1 cellular context compared by ENCODE assay signal in genomic region chr16:85832578-85833539, GRCh38.
A peak's percentile ranks its signal among the peaks of the same experiment; 100 is the strongest.
TF ChIP-seq lines count a peak whose summit lies in the region.

No MANE protein-coding gene starts in this region.

TF ChIP-seq in GM12878, 131 proteins besides CTCF, POLR2A, EP300 and RAD21 (continued from another document):
- no peak for TF ChIP-seq IRF3 (IDR thresholded peaks at IDR 0.05)
- TF ChIP-seq ATF3 (IDR thresholded peaks at IDR 0.05; ENCODE audit: borderline replicate concordance, extremely low read depth, low read depth, low read length): no peak
- TF ChIP-seq YY1 (IDR thresholded peaks at IDR 0.05; ENCODE audit: low read depth, low read length): peak; percentile 72
- TF ChIP-seq ZNF207 (IDR thresholded peaks at IDR 0.05; ENCODE audit: borderline replicate concordance): no peak
- no peak for TF ChIP-seq BMI1 (IDR thresholded peaks at IDR 0.05; ENCODE audit: borderline replicate concordance)
- no peak for TF ChIP-seq SKIL (IDR thresholded peaks at IDR 0.05; ENCODE audit: low read depth, poor library complexity, severe bottlenecking)
- TF ChIP-seq PKNOX1 (IDR thresholded peaks at IDR 0.05): peak; percentile 23; the same call in 1 of the 2 replicates
- TF ChIP-seq NR2C2 (IDR thresholded peaks at IDR 0.05; ENCODE audit: borderline replicate concordance, control insufficient read depth, insufficient read length, low read depth): no peak
- TF ChIP-seq FOXM1 (IDR thresholded peaks at IDR 0.05; ENCODE audit: low read depth, low read length): no peak
- TF ChIP-seq TCF12 (IDR thresholded peaks at IDR 0.05; ENCODE audit: low read depth, low read length): peak; percentile 97
- TF ChIP-seq MYC (IDR thresholded peaks at IDR 0.05; ENCODE audit: insufficient read depth, insufficient read length, insufficient replicate concordance, low read length, severe bottlenecking): no peak
- no peak; the same call in 1 of the 2 replicates for TF ChIP-seq MTA3 (IDR thresholded peaks at IDR 0.05; ENCODE audit: borderline replicate concordance, low read length)
- no peak for TF ChIP-seq TARDBP (IDR thresholded peaks at IDR 0.05; ENCODE audit: borderline replicate concordance)
- TF ChIP-seq TCF3 (IDR thresholded peaks at IDR 0.05; ENCODE audit: borderline replicate concordance, insufficient read depth, low read depth, low read length): peak; percentile 88
- TF ChIP-seq ZZZ3 (IDR thresholded peaks at IDR 0.05; ENCODE audit: control insufficient read depth, insufficient read length, low read depth): no peak
- TF ChIP-seq PAX5 (IDR thresholded peaks at IDR 0.05; ENCODE audit: borderline replicate concordance, low read depth, low read length): peak; percentile 72; the same call in 1 of the 2 replicates
- no peak for TF ChIP-seq EGR1 (IDR thresholded peaks at IDR 0.05; ENCODE audit: borderline replicate concordance in 1 of 2, low read depth in 2 of 2, low read length in 2 of 2)
- TF ChIP-seq USF2 (IDR thresholded peaks at IDR 0.05; ENCODE audit: borderline replicate concordance, low read depth, low read length): no peak
- TF ChIP-seq ATF7 (IDR thresholded peaks at IDR 0.05; ENCODE audit: low read depth): no peak
- no peak for TF ChIP-seq MAX (IDR thresholded peaks at IDR 0.05; ENCODE audit: low read depth, low read length)
- no peak for TF ChIP-seq SMAD5 (IDR thresholded peaks at IDR 0.05; ENCODE audit: low read depth)
- TF ChIP-seq STAT1 (conservative IDR thresholded peaks at IDR 0.05): no peak
- no peak for TF ChIP-seq ASH2L (IDR thresholded peaks at IDR 0.05; ENCODE audit: borderline replicate concordance, low read depth)
- 0 out of 2 replicates have a peak, but pooled peaks have one; percentile 29 for TF ChIP-seq RUNX3 (IDR thresholded peaks at IDR 0.05; ENCODE audit: low read length)
- TF ChIP-seq KDM1A (IDR thresholded peaks at IDR 0.05; ENCODE audit: borderline replicate concordance): no peak
- TF ChIP-seq HSF1 (IDR thresholded peaks at IDR 0.05; ENCODE audit: low read depth, low read length): no peak
- TF ChIP-seq ZBTB33 (IDR thresholded peaks at IDR 0.05): no peak
